Comparison of ENCODE assay signal across 1 cellular context in genomic region chr3:45597166-45597565, GRCh38.
TF ChIP-seq lines count a peak whose summit lies in the region.

No MANE protein-coding gene starts in this region.

TF ChIP-seq in K562, 482 proteins besides CTCF, POLR2A, EP300 and RAD21 (continued from another document):
- TF ChIP-seq, protein P1, sequence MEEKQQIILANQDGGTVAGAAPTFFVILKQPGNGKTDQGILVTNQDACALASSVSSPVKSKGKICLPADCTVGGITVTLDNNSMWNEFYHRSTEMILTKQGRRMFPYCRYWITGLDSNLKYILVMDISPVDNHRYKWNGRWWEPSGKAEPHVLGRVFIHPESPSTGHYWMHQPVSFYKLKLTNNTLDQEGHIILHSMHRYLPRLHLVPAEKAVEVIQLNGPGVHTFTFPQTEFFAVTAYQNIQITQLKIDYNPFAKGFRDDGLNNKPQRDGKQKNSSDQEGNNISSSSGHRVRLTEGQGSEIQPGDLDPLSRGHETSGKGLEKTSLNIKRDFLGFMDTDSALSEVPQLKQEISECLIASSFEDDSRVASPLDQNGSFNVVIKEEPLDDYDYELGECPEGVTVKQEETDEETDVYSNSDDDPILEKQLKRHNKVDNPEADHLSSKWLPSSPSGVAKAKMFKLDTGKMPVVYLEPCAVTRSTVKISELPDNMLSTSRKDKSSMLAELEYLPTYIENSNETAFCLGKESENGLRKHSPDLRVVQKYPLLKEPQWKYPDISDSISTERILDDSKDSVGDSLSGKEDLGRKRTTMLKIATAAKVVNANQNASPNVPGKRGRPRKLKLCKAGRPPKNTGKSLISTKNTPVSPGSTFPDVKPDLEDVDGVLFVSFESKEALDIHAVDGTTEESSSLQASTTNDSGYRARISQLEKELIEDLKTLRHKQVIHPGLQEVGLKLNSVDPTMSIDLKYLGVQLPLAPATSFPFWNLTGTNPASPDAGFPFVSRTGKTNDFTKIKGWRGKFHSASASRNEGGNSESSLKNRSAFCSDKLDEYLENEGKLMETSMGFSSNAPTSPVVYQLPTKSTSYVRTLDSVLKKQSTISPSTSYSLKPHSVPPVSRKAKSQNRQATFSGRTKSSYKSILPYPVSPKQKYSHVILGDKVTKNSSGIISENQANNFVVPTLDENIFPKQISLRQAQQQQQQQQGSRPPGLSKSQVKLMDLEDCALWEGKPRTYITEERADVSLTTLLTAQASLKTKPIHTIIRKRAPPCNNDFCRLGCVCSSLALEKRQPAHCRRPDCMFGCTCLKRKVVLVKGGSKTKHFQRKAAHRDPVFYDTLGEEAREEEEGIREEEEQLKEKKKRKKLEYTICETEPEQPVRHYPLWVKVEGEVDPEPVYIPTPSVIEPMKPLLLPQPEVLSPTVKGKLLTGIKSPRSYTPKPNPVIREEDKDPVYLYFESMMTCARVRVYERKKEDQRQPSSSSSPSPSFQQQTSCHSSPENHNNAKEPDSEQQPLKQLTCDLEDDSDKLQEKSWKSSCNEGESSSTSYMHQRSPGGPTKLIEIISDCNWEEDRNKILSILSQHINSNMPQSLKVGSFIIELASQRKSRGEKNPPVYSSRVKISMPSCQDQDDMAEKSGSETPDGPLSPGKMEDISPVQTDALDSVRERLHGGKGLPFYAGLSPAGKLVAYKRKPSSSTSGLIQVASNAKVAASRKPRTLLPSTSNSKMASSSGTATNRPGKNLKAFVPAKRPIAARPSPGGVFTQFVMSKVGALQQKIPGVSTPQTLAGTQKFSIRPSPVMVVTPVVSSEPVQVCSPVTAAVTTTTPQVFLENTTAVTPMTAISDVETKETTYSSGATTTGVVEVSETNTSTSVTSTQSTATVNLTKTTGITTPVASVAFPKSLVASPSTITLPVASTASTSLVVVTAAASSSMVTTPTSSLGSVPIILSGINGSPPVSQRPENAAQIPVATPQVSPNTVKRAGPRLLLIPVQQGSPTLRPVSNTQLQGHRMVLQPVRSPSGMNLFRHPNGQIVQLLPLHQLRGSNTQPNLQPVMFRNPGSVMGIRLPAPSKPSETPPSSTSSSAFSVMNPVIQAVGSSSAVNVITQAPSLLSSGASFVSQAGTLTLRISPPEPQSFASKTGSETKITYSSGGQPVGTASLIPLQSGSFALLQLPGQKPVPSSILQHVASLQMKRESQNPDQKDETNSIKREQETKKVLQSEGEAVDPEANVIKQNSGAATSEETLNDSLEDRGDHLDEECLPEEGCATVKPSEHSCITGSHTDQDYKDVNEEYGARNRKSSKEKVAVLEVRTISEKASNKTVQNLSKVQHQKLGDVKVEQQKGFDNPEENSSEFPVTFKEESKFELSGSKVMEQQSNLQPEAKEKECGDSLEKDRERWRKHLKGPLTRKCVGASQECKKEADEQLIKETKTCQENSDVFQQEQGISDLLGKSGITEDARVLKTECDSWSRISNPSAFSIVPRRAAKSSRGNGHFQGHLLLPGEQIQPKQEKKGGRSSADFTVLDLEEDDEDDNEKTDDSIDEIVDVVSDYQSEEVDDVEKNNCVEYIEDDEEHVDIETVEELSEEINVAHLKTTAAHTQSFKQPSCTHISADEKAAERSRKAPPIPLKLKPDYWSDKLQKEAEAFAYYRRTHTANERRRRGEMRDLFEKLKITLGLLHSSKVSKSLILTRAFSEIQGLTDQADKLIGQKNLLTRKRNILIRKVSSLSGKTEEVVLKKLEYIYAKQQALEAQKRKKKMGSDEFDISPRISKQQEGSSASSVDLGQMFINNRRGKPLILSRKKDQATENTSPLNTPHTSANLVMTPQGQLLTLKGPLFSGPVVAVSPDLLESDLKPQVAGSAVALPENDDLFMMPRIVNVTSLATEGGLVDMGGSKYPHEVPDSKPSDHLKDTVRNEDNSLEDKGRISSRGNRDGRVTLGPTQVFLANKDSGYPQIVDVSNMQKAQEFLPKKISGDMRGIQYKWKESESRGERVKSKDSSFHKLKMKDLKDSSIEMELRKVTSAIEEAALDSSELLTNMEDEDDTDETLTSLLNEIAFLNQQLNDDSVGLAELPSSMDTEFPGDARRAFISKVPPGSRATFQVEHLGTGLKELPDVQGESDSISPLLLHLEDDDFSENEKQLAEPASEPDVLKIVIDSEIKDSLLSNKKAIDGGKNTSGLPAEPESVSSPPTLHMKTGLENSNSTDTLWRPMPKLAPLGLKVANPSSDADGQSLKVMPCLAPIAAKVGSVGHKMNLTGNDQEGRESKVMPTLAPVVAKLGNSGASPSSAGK (IDR thresholded peaks at IDR 0.05), result peak; percentile 48; the same call in 1 of the 2 replicates
- TF ChIP-seq ZFX (CRISPR knock-in tag; IDR thresholded peaks at IDR 0.05), result peak; percentile 15; the same call in 1 of the 2 replicates
- peak; percentile 31; the same call in 1 of the 2 replicates for TF ChIP-seq HMBOX1 (IDR thresholded peaks at IDR 0.05)
